In genomic region chr6:157790548-157791160, GRCh38 we compare ENCODE assay signal across 22 cellular contexts. TPM values are rescaled to one million over a fixed set of nuclear protein-coding genes. Genes with fewer than 3 reads are reported as not detected.
DNase-seq lines count a peak whose midpoint lies in the region; ATAC-seq and TF ChIP-seq lines count a peak whose summit lies in the region.
"Had no signal": no experiment of that assay in that cellular context is flagged by ENCODE, and none has a peak within 500 bp of the region (broad histone marks: within the 10 kb centered on the region; RNA-seq: fewer than 3 reads in every experiment).

No MANE protein-coding gene starts in this region.

- no peak overlapping the region for H4K8ac ChIP-seq in H9 (replicated peaks; ENCODE audit: insufficient read length, low read depth, low read length)

- no peak overlapping the region for H3K4ac ChIP-seq in H9 (ENCODE audit: low read depth, low read length)

- DNase-seq in AG10803 (ENCODE audit: low read depth) (peak; percentile 54), H9 (no peak), astrocyte of the cerebellum (ENCODE audit: low read depth) (peak; percentile 56), left lung (no peak), testis (no peak)
- DNase-seq in stimulated activated CD4-positive, alpha-beta T cell treated with anti-CD3 and anti-CD28 coated beads, Interleukin-2, amount 100 ng/mL, for 24 hours, result no peak
- no peak for DNase-seq in activated CD4-positive, alpha-beta memory T cell treated with anti-CD3 and anti-CD28 coated beads, Interleukin-2, amount 10 ng/mL, durations not matched to agents 7 days and 5 days
- DNase-seq: activated CD4-positive, alpha-beta T cell treated with anti-CD3 and anti-CD28 coated beads for 48 hours; activated CD8-positive, alpha-beta memory T cell treated with anti-CD3 and anti-CD28 coated beads, Interleukin-2, amount 50 U/mL, for 4 hours; activated effector memory CD4-positive, alpha-beta T cell treated with anti-CD3 and anti-CD28 coated beads, Interleukin-2, amount 50 U/mL, for 16 hours; CD8-positive, alpha-beta T cell; GOT3; naive thymus-derived CD4-positive, alpha-beta T cell; ovary; right lobe of liver; T-cell; tibial artery had no signal

- peaks cover 0 to 2% (median 0%) of the 10 kb centered on the region in 3 experiments; a peak in 1 of 7 replicates for H3K36me3 Mint-ChIP-seq in H9 (ENCODE audit: insufficient read depth in 1 of 3, low read depth in 3 of 3)
- no peaks in the 10 kb centered on the region for H3K36me3 Mint-ChIP-seq in activated CD4-positive, alpha-beta memory T cell treated with anti-CD3 and anti-CD28 coated beads, Interleukin-2, amount 10 ng/mL, durations not matched to agents 7 days and 5 days (ENCODE audit: low read depth)
- H3K36me3 Mint-ChIP-seq: CD8-positive, alpha-beta T cell; naive thymus-derived CD4-positive, alpha-beta T cell; T-cell had no signal

- CTCF ChIA-PET in activated CD4-positive, alpha-beta memory T cell treated with anti-CD3 and anti-CD28 coated beads, Interleukin-2, amount 10 ng/mL, durations not matched to agents 7 days and 5 days (lab: Charles Lee), result interaction anchor here (0.6 kb wide), 1 partner anchor 632 kb away, joined by 3 read pairs; no protein-coding TSS in a partner anchor

- no peaks in the 10 kb centered on the region for H3K27me3 ChIP-seq in H9 (ENCODE audit: insufficient read depth, low read length)
- H3K27me3 ChIP-seq in left lung, result no peaks in the 10 kb centered on the region
- no peaks in the 10 kb centered on the region for H3K27me3 ChIP-seq in testis
- H3K27me3 ChIP-seq: gastroesophageal sphincter, ovary, right lobe of liver, tibial artery had no signal

- no peaks in the 10 kb centered on the region for H4K20me1 ChIP-seq in H9 (ENCODE audit: control insufficient read depth, insufficient read depth, insufficient read length)

- no peak overlapping the region for H3K56ac ChIP-seq in H9 (ENCODE audit: insufficient read length, low read depth, low read length)

- peak overlapping the region; percentile 60 for H2AFZ ChIP-seq in H9 (ENCODE audit: low read length)
- H2AFZ ChIP-seq: PC-9 had no signal

- no peaks in the 10 kb centered on the region for H3K9me3 ChIP-seq in H9 (ENCODE audit: control insufficient read depth, low read depth, low read length)
- H3K9me3 ChIP-seq in left lung, result no peaks in the 10 kb centered on the region
- H3K9me3 ChIP-seq in testis, result no peaks in the 10 kb centered on the region
- H3K9me3 ChIP-seq: gastroesophageal sphincter, ovary, right lobe of liver, tibial artery had no signal

- H3K79me1 ChIP-seq in H9 (ENCODE audit: insufficient read depth, low read depth, low read length, poor library complexity, severe bottlenecking), result no peaks in the 10 kb centered on the region

- no peak overlapping the region for H4K91ac ChIP-seq in H9 (ENCODE audit: insufficient read length, low read depth, low read length)

- peaks cover 0 to 2% of the 10 kb centered on the region in 2 experiments; a peak in 1 of 5 replicates for H3K9me3 Mint-ChIP-seq in H9
- H3K9me3 Mint-ChIP-seq in activated CD4-positive, alpha-beta memory T cell treated with anti-CD3 and anti-CD28 coated beads, Interleukin-2, amount 10 ng/mL, durations not matched to agents 7 days and 5 days, result no peaks in the 10 kb centered on the region
- H3K9me3 Mint-ChIP-seq: CD8-positive, alpha-beta T cell; T-cell had no signal

- no peak overlapping the region for H3K27ac Mint-ChIP-seq in H9
- no peak overlapping the region for H3K27ac Mint-ChIP-seq in activated CD4-positive, alpha-beta memory T cell treated with anti-CD3 and anti-CD28 coated beads, Interleukin-2, amount 10 ng/mL, durations not matched to agents 7 days and 5 days
- H3K27ac Mint-ChIP-seq: CD8-positive, alpha-beta T cell; T-cell had no signal

- H3K79me2 ChIP-seq in H9 (ENCODE audit: insufficient read depth, low read length), result no peaks in the 10 kb centered on the region

- intact Hi-C loops in left lung (cut with DNase I), result no loop called here
- intact Hi-C loops in testis (cut with DNase I; ENCODE audit: low total_unique reads), result no loop called here

- no peaks in the 10 kb centered on the region; the same call in 1 of the 2 replicates for H3K4me1 ChIP-seq in H9 (ENCODE audit: insufficient read depth, low read length)
- no peaks in the 10 kb centered on the region for H3K4me1 ChIP-seq in left lung
- H3K4me1 ChIP-seq in testis, result no peaks in the 10 kb centered on the region

- TF ChIP-seq POLR2A in testis (IDR thresholded peaks at IDR 0.05), result no peak

- H3K4me1 Mint-ChIP-seq in H9, result no peaks in the 10 kb centered on the region
- no peaks in the 10 kb centered on the region for H3K4me1 Mint-ChIP-seq in activated CD4-positive, alpha-beta memory T cell treated with anti-CD3 and anti-CD28 coated beads, Interleukin-2, amount 10 ng/mL, durations not matched to agents 7 days and 5 days

- H2BK20ac ChIP-seq in H9 (ENCODE audit: low read depth, low read length, poor library complexity, severe bottlenecking), result no peak overlapping the region

- H3K36me3 ChIP-seq in left lung (no peaks in the 10 kb centered on the region), testis (ENCODE audit: low read depth, missing control alignments) (no peaks in the 10 kb centered on the region)
- H3K36me3 ChIP-seq: gastroesophageal sphincter, ovary, right lobe of liver, tibial artery had no signal

- H2BK15ac ChIP-seq in H9 (ENCODE audit: low read depth, low read length), result no peak overlapping the region

- no peak overlapping the region for H2BK5ac ChIP-seq in H9 (ENCODE audit: insufficient read length, low read length)

- no peak overlapping the region for H3K9ac ChIP-seq in H9 (ENCODE audit: extremely low read depth, insufficient read length, low read length)
- H3K9ac ChIP-seq: KMS-11 had no signal

- H4K5ac ChIP-seq in H9 (ENCODE audit: insufficient read length, low read depth, low read length), result no peak overlapping the region

- H3K27ac ChIP-seq in H9 (ENCODE audit: insufficient read length, low read depth, low read length) (no peak overlapping the region), left lung (no peak overlapping the region), testis (no peak overlapping the region)
- H3K27ac ChIP-seq: epithelial cell of prostate, gastroesophageal sphincter, KMS-11, ovary, PC-9, right lobe of liver, tibial artery had no signal

- H2BK120ac ChIP-seq in H9 (ENCODE audit: low read depth, low read length, poor library complexity, severe bottlenecking), result no peak overlapping the region

- no peak overlapping the region for H2AK5ac ChIP-seq in H9 (ENCODE audit: insufficient read length, low read length)

- TF ChIP-seq CTCF in AG10803 (conservative IDR thresholded peaks at IDR 0.05; ENCODE audit: low read length) (no peak), H9 (conservative IDR thresholded peaks at IDR 0.05) (no peak), astrocyte of the cerebellum (IDR thresholded peaks at IDR 0.05; ENCODE audit: low read depth, low read length, missing control alignments) (no peak), left lung (IDR thresholded peaks at IDR 0.05) (no peak), testis (IDR thresholded peaks at IDR 0.05) (no peak)

- H3K4me3 ChIP-seq in AG10803 (ENCODE audit: low read length) (no peak overlapping the region), astrocyte of the cerebellum (ENCODE audit: low read depth, low read length) (no peak overlapping the region), left lung (no peak overlapping the region), testis (no peak overlapping the region)
- H3K4me3 ChIP-seq: gastroesophageal sphincter, ovary, PC-9, right lobe of liver, tibial artery had no signal

- in situ Hi-C loops in astrocyte of the cerebellum (cut with HindIII; ENCODE audit: low sequenced_read_pairs), result no loop called here

- no peak overlapping the region for H2BK12ac ChIP-seq in H9 (ENCODE audit: insufficient read length, low read depth, low read length)

- POLR2A ChIA-PET in activated CD4-positive, alpha-beta memory T cell treated with anti-CD3 and anti-CD28 coated beads, Interleukin-2, amount 10 ng/mL, durations not matched to agents 7 days and 5 days (lab: Charles Lee), result interaction anchor here (1.5 kb wide), 1 partner anchor 26 kb away, joined by 3 read pairs; no protein-coding TSS in a partner anchor

- H3K4me2 ChIP-seq in H9 (ENCODE audit: insufficient read depth, insufficient read length, low read length), result no peak overlapping the region
- H3K4me2 ChIP-seq: KMS-11, PC-9 had no signal

- peaks cover 2% of the 10 kb centered on the region; the same call in 1 of the 2 replicates for H3K27me3 Mint-ChIP-seq in H9 (ENCODE audit: low read depth)
- H3K27me3 Mint-ChIP-seq in activated CD4-positive, alpha-beta memory T cell treated with anti-CD3 and anti-CD28 coated beads, Interleukin-2, amount 10 ng/mL, durations not matched to agents 7 days and 5 days, result peaks cover 35% of the 10 kb centered on the region
- H3K27me3 Mint-ChIP-seq: T-cell had no signal

- no peak overlapping the region for H3T11ph ChIP-seq in H9 (ENCODE audit: low read length)

- ATAC-seq in left lung (peak; percentile 45), HG03432 (IDR thresholded peaks at IDR 0.05; ENCODE audit: unreplicated experiment) (no peak)
- ATAC-seq: CD8-positive, alpha-beta T cell; gastroesophageal sphincter; naive thymus-derived CD4-positive, alpha-beta T cell; T-cell had no signal

- no peak overlapping the region for H3K14ac ChIP-seq in H9 (ENCODE audit: insufficient read depth, low read length)

- H3K18ac ChIP-seq in H9 (ENCODE audit: insufficient read length, low read depth, low read length), result no peak overlapping the region

- no CpG with 5 or more reads among the region's 4 CpGs for WGBS in H9 (ENCODE audit: extremely low coverage, insufficient read length, low lambda C conversion rate)
- 51 to 60% methylated on average over 4 of the region's 4 CpGs for WGBS in testis, 2 donors

- H3K23me2 ChIP-seq in H9 (ENCODE audit: insufficient read length, low read depth, low read length, poor library complexity, severe bottlenecking), result no peaks in the 10 kb centered on the region

- no peak overlapping the region for H3K23ac ChIP-seq in H9 (ENCODE audit: insufficient read length, low read depth, low read length)

- H3K4me3 Mint-ChIP-seq in H9, result no peak overlapping the region
- H3K4me3 Mint-ChIP-seq in activated CD4-positive, alpha-beta memory T cell treated with anti-CD3 and anti-CD28 coated beads, Interleukin-2, amount 10 ng/mL, durations not matched to agents 7 days and 5 days, result no peak overlapping the region
- H3K4me3 Mint-ChIP-seq: CD8-positive, alpha-beta T cell; naive thymus-derived CD4-positive, alpha-beta T cell; T-cell had no signal

RNA-seq across cellular contexts. Expression of gene SNX9, which starts 32.4 kb away (rescaled TPM):
- total RNA-seq in H9 (2021) (31.3 and 32.9 TPM in 2 replicates), left lung (10 to 100 TPM; 23.5 to 25.3 TPM), testis (10 to 100 TPM; 26.0 to 30.1 TPM)
- 32.6 TPM for polyA plus RNA-seq in testis (ENCODE audit: insufficient read depth, low read depth, low replicate concordance)
- 10 to 100 TPM; 39.8 to 40.1 TPM for total RNA-seq in activated CD4-positive, alpha-beta memory T cell treated with anti-CD3 and anti-CD28 coated beads, Interleukin-2, amount 10 ng/mL, durations not matched to agents 7 days and 5 days

Comparison
In these comparisons a context has a peak if more than half of its experiments do, and no peak if none do; other contexts are left out.
1. DNase-seq: peak in AG10803 (single experiment) and astrocyte of the cerebellum (single experiment); none in H9 (single experiment), left lung (0 of 2), testis (single experiment), stimulated activated CD4-positive, alpha-beta T cell treated with anti-CD3 and anti-CD28 coated beads, Interleukin-2, amount 100 ng/mL, for 24 hours (0 of 2) and activated CD4-positive, alpha-beta memory T cell treated with anti-CD3 and anti-CD28 coated beads, Interleukin-2, amount 10 ng/mL, durations not matched to agents 7 days and 5 days (single experiment).